ENCODE assay signal across 1 cellular context in the genomic region with DNA sequence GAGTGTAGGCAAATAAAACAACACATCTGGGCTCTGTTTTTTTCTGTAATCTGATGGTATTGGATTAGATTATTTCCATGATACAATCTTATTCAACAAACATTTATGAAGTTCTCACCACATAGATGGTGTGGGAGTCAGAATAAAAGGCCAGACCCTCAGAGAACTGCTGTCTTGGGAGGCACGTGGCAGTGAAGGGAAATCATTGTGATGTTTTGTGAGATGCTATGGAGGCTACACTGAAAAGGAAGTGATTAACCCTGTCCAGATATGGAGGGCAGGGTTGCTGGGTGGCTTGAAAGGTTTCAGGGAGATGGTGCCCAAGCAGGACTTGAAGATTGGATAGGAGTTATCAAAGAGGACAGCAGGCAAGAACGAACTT.
TF ChIP-seq lines count a peak whose summit lies in the region.

No MANE protein-coding gene starts in this region.

TF ChIP-seq in A549, 52 proteins besides CTCF, POLR2A, EP300 and RAD21 (continued from another document):
- TF ChIP-seq, protein P1, sequence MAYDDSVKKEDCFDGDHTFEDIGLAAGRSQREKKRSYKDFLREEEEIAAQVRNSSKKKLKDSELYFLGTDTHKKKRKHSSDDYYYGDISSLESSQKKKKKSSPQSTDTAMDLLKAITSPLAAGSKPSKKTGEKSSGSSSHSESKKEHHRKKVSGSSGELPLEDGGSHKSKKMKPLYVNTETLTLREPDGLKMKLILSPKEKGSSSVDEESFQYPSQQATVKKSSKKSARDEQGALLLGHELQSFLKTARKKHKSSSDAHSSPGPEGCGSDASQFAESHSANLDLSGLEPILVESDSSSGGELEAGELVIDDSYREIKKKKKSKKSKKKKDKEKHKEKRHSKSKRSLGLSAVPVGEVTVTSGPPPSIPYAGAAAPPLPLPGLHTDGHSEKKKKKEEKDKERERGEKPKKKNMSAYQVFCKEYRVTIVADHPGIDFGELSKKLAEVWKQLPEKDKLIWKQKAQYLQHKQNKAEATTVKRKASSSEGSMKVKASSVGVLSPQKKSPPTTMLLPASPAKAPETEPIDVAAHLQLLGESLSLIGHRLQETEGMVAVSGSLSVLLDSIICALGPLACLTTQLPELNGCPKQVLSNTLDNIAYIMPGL (CRISPR knock-in tag; IDR thresholded peaks at IDR 0.05; ENCODE audit: borderline replicate concordance), result no peak
- no peak for TF ChIP-seq HOXA7 (CRISPR knock-in tag; IDR thresholded peaks at IDR 0.05)
- no peak for TF ChIP-seq NPAS2 (CRISPR knock-in tag; IDR thresholded peaks at IDR 0.05; ENCODE audit: borderline replicate concordance)
- TF ChIP-seq, protein P2, sequence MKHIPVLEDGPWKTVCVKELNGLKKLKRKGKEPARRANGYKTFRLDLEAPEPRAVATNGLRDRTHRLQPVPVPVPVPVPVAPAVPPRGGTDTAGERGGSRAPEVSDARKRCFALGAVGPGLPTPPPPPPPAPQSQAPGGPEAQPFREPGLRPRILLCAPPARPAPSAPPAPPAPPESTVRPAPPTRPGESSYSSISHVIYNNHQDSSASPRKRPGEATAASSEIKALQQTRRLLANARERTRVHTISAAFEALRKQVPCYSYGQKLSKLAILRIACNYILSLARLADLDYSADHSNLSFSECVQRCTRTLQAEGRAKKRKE (CRISPR knock-in tag; IDR thresholded peaks at IDR 0.05; ENCODE audit: low read depth), result no peak
- TF ChIP-seq, protein P3, sequence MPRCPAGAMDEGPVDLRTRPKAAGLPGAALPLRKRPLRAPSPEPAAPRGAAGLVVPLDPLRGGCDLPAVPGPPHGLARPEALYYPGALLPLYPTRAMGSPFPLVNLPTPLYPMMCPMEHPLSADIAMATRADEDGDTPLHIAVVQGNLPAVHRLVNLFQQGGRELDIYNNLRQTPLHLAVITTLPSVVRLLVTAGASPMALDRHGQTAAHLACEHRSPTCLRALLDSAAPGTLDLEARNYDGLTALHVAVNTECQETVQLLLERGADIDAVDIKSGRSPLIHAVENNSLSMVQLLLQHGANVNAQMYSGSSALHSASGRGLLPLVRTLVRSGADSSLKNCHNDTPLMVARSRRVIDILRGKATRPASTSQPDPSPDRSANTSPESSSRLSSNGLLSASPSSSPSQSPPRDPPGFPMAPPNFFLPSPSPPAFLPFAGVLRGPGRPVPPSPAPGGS (IDR thresholded peaks at IDR 0.05), result no peak
- TF ChIP-seq ZSCAN20 (CRISPR knock-in tag; IDR thresholded peaks at IDR 0.05), result no peak
TF ChIP-seq in A549: peak in this region for 0.
